Comparison of ENCODE assay signal across 7 cellular contexts in the genomic region with DNA sequence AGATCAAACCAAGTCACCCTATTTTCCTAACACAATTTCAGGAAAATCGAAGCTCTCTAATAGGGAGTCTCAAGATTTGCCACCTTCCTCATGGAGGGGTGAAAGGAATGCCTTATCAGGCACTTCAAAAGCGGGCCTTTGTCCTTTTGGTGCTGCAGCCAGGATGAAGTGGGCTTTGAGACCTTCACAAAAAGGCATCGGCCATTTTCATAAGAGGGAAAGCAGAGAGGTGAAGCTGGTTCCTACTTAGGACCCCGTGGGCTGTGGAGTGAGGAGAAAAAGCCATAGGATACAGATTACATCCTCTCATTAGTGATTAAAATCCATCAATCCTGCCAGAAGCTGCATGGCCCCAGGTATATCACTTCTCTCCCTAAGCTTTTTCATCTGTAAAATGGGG. TPM values are rescaled to one million over a fixed set of nuclear protein-coding genes. Genes with fewer than 3 reads are reported as not detected.
DNase-seq lines count a peak whose midpoint lies in the region; ATAC-seq and TF ChIP-seq lines count a peak whose summit lies in the region.

No MANE protein-coding gene starts in this region.

- WGBS in right cardiac atrium: 61% methylated on average over 4 of the region's 4 CpGs

- intact Hi-C loops in right cardiac atrium (cut with DNase I): loop anchor here in 2 of 4 donors (5.0 to 10.0 kb wide), 4 partner anchors 56 to 171 kb away; partner anchors contain the start of gene JADE2 (in 2 of the 2)

- H3K27ac ChIP-seq in WERI-Rb-1 (peak overlapping the region; percentile 90), right cardiac atrium (ENCODE audit: low read length) (no peak overlapping the region), skin epidermis (peak overlapping the region in 5 of 21 experiments; percentile 83 to 87 (median 86))

- H3K9me3 ChIP-seq in HAP-1 (no peaks in the 10 kb centered on the region), WERI-Rb-1 (ENCODE audit: severe bottlenecking) (no peaks in the 10 kb centered on the region), right cardiac atrium (ENCODE audit: control insufficient read depth, low read length) (no peaks in the 10 kb centered on the region)

- ATAC-seq in right cardiac atrium: no peak
- ATAC-seq in GM19328 (IDR thresholded peaks at IDR 0.05; ENCODE audit: unreplicated experiment): no peak
- ATAC-seq in GM19324 (IDR thresholded peaks at IDR 0.05; ENCODE audit: low FRiP score, unreplicated experiment): no peak

- no peaks in the 10 kb centered on the region for H3K27me3 ChIP-seq in HAP-1 (ENCODE audit: low read depth)
- H3K27me3 ChIP-seq in WERI-Rb-1 (ENCODE audit: insufficient read depth, low read depth, severe bottlenecking): no peaks in the 10 kb centered on the region
- no peaks in the 10 kb centered on the region for H3K27me3 ChIP-seq in right cardiac atrium (ENCODE audit: control insufficient read depth, insufficient read depth)

- H3K4me3 ChIP-seq in HAP-1 (peak overlapping the region; percentile 81), WERI-Rb-1 (ENCODE audit: low read depth, low read length) (peak overlapping the region; percentile 94), right cardiac atrium (ENCODE audit: low read length) (peak overlapping the region; percentile 81), skin epidermis (peak overlapping the region; percentile 52 to 97 (median 83))

- no peak for TF ChIP-seq CTCF in WERI-Rb-1 (IDR thresholded peaks at IDR 0.05; ENCODE audit: low read depth, low read length)

- DNase-seq in HAP-1 (ENCODE audit: low spot score in 2 of 2): no peak
- DNase-seq in WERI-Rb-1: no peak
- DNase-seq in right cardiac atrium: no peak
- no peak for DNase-seq in DMS 273 (lab: John Stamatoyannopoulos, UW; ENCODE audit: unreplicated experiment)

- in situ Hi-C loops in HAP-1 (cut with MboI; ENCODE audit: low sequenced_read_pairs): no loop called here

- H3K4me1 ChIP-seq in HAP-1 (peaks cover 12% of the 10 kb centered on the region), right cardiac atrium (ENCODE audit: control insufficient read depth, insufficient read depth, low read length) (peaks cover 2% of the 10 kb centered on the region)

- H3K36me3 ChIP-seq in HAP-1 (replicated peaks) (peaks cover 29% of the 10 kb centered on the region), WERI-Rb-1 (peaks cover 21% of the 10 kb centered on the region)

RNA-seq across cellular contexts. Expression of gene CDKN2AIPNL, which starts 0.9 kb away (rescaled TPM):
- 10 to 100 TPM; 33.5 to 42.0 (median 37.5) TPM for total RNA-seq in right cardiac atrium
- 71.3 TPM for polyA plus RNA-seq in right cardiac atrium

RNA-seq across cellular contexts. Expression of gene UBE2B, which starts 39.5 kb away (rescaled TPM):
- 100 to 1,000 TPM; 153 to 216 (median 180) TPM for total RNA-seq in right cardiac atrium
- 260 TPM for polyA plus RNA-seq in right cardiac atrium

RNA-seq across cellular contexts. Expression of gene CDKL3, which starts 43.9 kb away (rescaled TPM):
- 1 to 10 TPM; 6.9 to 7.5 (median 7.1) TPM for total RNA-seq in right cardiac atrium
- 5.9 TPM for polyA plus RNA-seq in right cardiac atrium
